Comparison of ENCODE assay signal across 8 cellular contexts in the genomic region with DNA sequence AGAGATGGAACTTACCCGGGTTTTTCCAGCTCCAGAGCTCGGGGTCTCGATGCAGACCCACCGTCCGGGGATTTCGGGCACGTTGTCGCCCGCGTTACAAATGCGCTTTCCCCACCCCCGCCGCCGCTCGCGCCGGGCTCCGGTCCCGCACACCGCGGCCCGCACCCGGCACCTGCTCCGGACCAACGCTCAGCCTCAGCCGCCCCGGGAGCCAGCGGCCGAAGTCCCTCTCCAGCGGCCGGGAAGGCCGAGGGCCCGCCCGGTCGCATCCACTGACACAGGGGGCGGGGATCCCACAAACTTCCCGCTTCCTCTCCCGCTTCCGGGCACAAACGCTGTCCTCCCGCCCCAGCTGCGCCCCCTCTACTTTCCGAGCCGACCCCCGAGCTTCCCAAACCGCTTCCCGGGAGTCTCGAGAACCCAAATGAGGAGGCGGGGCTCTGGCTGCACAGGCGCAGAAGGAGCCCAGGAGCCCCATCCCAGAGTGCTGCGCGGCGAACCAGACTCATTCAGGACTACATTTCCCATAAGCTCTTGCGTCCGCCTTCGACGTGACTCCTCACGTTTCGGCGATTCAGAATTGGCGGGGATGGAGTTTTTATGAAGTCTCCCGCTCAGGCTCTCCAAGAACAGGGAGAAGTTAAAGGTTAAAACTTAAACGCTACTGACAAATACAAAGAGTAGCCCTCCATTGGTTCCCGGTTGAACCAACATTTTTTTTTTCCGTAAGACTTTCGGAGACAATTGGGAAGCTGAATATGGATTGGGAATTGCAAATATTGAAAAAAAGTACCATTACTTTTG. TPM values are rescaled to one million over a fixed set of nuclear protein-coding genes. Genes with fewer than 3 reads are reported as not detected.
DNase-seq lines count a peak whose midpoint lies in the region; ATAC-seq and TF ChIP-seq lines count a peak whose summit lies in the region.

Gene ZNF782, minus strand, starts transcription at position 442 of the 804 bp plus-strand sequence. CDS start 2,553 bp downstream, outside the sequence.

- H3K27me3 Mint-ChIP-seq in activated naive CD8-positive, alpha-beta T cell: no peaks in the 10 kb centered on the region

- H3K4me3 Mint-ChIP-seq in activated naive CD8-positive, alpha-beta T cell: peak within 1 kb of the TSS; percentile 100

- intact Hi-C loops in head of caudate nucleus (cut with DNase I): no loop called here

- TF ChIP-seq CTCF in osteoblast (IDR thresholded peaks at IDR 0.05; ENCODE audit: extremely low read depth, low read depth, low read length) (no peak), thoracic aorta (IDR thresholded peaks at IDR 0.05) (no peak)

- peaks cover 7% of the 10 kb centered on the region for H3K36me3 Mint-ChIP-seq in activated naive CD8-positive, alpha-beta T cell

- H3K36me3 ChIP-seq in osteoblast (ENCODE audit: insufficient read depth, low read length) (no peaks in the 10 kb centered on the region), thoracic aorta (no peaks in the 10 kb centered on the region)

- peak within 1 kb of the TSS; percentile 99 for H3K27ac Mint-ChIP-seq in activated naive CD8-positive, alpha-beta T cell

- peak within 1 kb of the TSS; percentile 83 for H3K4me2 ChIP-seq in osteoblast (ENCODE audit: insufficient read depth, low read length)

- peaks cover 35% of the 10 kb centered on the region for H3K79me2 ChIP-seq in osteoblast (ENCODE audit: insufficient read depth, low read length)

- peaks cover 7% of the 10 kb centered on the region for H4K20me1 ChIP-seq in osteoblast (ENCODE audit: insufficient read depth, low read length)

- peak within 1 kb of the TSS; percentile 77 for H2AFZ ChIP-seq in osteoblast (ENCODE audit: low read length)

- DNase-seq in NCI-H1092 treated with DMSO at 0.1 percent for 48 hours (lab: John Stamatoyannopoulos, UW) (peak; percentile 97), head of caudate nucleus (peak; percentile 88 to 97 (median 94)), osteoblast (ENCODE audit: insufficient read length, low spot score, missing footprints) (peak; percentile 95), thoracic aorta (ENCODE audit: low spot score) (peak; percentile 80)

- H3K9me3 ChIP-seq in osteoblast (ENCODE audit: low read depth, low read length): no peaks in the 10 kb centered on the region
- H3K9me3 ChIP-seq in thoracic aorta: no peaks in the 10 kb centered on the region

- no peaks in the 10 kb centered on the region for H3K27me3 ChIP-seq in osteoblast (ENCODE audit: insufficient read depth, low read length)
- H3K27me3 ChIP-seq in thoracic aorta (replicated peaks; ENCODE audit: insufficient read depth): no peaks in the 10 kb centered on the region

- H3K9me3 Mint-ChIP-seq in activated naive CD8-positive, alpha-beta T cell (ENCODE audit: low read depth): no peaks in the 10 kb centered on the region

- ATAC-seq in HG02610 (IDR thresholded peaks at IDR 0.05; ENCODE audit: unreplicated experiment) (peak; percentile 76), SK-N-SH treated with all-trans-retinoic acid at 6 μM for 48 hours (peak; percentile 90), thoracic aorta (ENCODE audit: insufficient number of reproducible peaks, low FRiP score, low read depth) (peak; percentile 85)

- H3K4me1 Mint-ChIP-seq in activated naive CD8-positive, alpha-beta T cell (ENCODE audit: low read depth): peaks cover 46% of the 10 kb centered on the region

- H3K4me3 ChIP-seq in GM08714 (ENCODE audit: low read length): peak within 1 kb of the TSS; percentile 83
- peak within 1 kb of the TSS; percentile 77 for H3K4me3 ChIP-seq in osteoblast (ENCODE audit: insufficient read depth, low read length)
- H3K4me3 ChIP-seq in thoracic aorta: peak within 1 kb of the TSS; percentile 87

- H3K4me1 ChIP-seq in osteoblast (ENCODE audit: insufficient read depth, low read length) (peaks cover 25% of the 10 kb centered on the region), thoracic aorta (ENCODE audit: control insufficient read depth in 1 of 2, low read depth in 2 of 2) (peaks cover 20 to 31% of the 10 kb centered on the region in 2 donors)

- H3K27ac ChIP-seq in osteoblast (ENCODE audit: low read depth, low read length) (no peak within 1 kb of the TSS), thoracic aorta (peak within 1 kb of the TSS; percentile 56 to 65)

TF ChIP-seq in SK-N-SH treated with all-trans-retinoic acid at 6 μM for 48 hours, 23 proteins besides CTCF, POLR2A, EP300 and RAD21 (continues in another document):
- no peak for TF ChIP-seq ESRRG (CRISPR knock-in tag; IDR thresholded peaks at IDR 0.05)
- no peak for TF ChIP-seq CSRNP3 (CRISPR knock-in tag; IDR thresholded peaks at IDR 0.05)
- TF ChIP-seq GLIS3 (CRISPR knock-in tag; IDR thresholded peaks at IDR 0.05): no peak
- TF ChIP-seq ARNTL (CRISPR knock-in tag; IDR thresholded peaks at IDR 0.05; ENCODE audit: borderline replicate concordance, low read depth): no peak
- TF ChIP-seq CSDC2 (CRISPR knock-in tag; IDR thresholded peaks at IDR 0.05): no peak
- no peak for TF ChIP-seq ZC3H10 (CRISPR knock-in tag; IDR thresholded peaks at IDR 0.05)
- no peak for TF ChIP-seq OSR1 (CRISPR knock-in tag; IDR thresholded peaks at IDR 0.05)
- no peak for TF ChIP-seq BACH2 (CRISPR knock-in tag; IDR thresholded peaks at IDR 0.05; ENCODE audit: borderline replicate concordance)
- no peak for TF ChIP-seq RARB (CRISPR knock-in tag; IDR thresholded peaks at IDR 0.05)
- TF ChIP-seq ZNF70 (CRISPR knock-in tag; IDR thresholded peaks at IDR 0.05): no peak
- no peak for TF ChIP-seq ZFP30 (CRISPR knock-in tag; IDR thresholded peaks at IDR 0.05)
- TF ChIP-seq ZNF565 (CRISPR knock-in tag; conservative IDR thresholded peaks at IDR 0.05; ENCODE audit: low read depth): no peak
- TF ChIP-seq, protein P1, sequence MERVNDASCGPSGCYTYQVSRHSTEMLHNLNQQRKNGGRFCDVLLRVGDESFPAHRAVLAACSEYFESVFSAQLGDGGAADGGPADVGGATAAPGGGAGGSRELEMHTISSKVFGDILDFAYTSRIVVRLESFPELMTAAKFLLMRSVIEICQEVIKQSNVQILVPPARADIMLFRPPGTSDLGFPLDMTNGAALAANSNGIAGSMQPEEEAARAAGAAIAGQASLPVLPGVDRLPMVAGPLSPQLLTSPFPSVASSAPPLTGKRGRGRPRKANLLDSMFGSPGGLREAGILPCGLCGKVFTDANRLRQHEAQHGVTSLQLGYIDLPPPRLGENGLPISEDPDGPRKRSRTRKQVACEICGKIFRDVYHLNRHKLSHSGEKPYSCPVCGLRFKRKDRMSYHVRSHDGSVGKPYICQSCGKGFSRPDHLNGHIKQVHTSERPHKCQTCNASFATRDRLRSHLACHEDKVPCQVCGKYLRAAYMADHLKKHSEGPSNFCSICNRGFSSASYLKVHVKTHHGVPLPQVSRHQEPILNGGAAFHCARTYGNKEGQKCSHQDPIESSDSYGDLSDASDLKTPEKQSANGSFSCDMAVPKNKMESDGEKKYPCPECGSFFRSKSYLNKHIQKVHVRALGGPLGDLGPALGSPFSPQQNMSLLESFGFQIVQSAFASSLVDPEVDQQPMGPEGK (CRISPR knock-in tag; IDR thresholded peaks at IDR 0.05; ENCODE audit: borderline replicate concordance): no peak
- TF ChIP-seq ZNF8 (CRISPR knock-in tag; IDR thresholded peaks at IDR 0.05): no peak
- TF ChIP-seq TSHZ2 (CRISPR knock-in tag; IDR thresholded peaks at IDR 0.05): no peak
- TF ChIP-seq ISL1 (CRISPR knock-in tag; IDR thresholded peaks at IDR 0.05): no peak
- no peak for TF ChIP-seq ZFP3 (CRISPR knock-in tag; IDR thresholded peaks at IDR 0.05)

RNA-seq across cellular contexts. Expression of gene ZNF782, which starts in this region (rescaled TPM):
- total RNA-seq in osteoblast (5.4 and 8.5 TPM in 2 replicates), thoracic aorta (10 to 100 TPM; 11.1 to 22.4 TPM)
